ENCODE assay signal across 15 cellular contexts in the genomic region with DNA sequence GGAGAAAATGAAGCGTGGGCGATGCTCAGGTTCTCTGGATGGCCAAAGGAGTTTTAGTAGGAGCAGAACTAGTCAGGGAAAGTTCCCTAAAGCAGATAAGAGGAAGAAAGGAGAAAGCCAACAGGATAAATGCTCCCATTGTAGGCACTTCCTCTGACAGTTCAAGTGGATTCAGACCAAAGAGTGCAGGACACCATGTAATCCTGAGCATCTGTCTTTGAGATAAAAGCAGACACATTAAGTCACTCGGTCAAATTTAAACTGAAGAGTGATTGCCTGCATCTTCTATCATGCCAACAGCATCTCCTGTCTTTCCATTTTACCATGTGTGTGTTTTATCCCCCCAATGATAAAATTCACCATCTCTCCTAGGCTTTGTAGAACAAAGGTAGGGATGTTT. TPM values are rescaled to one million over a fixed set of nuclear protein-coding genes. Genes with fewer than 3 reads are reported as not detected.
DNase-seq lines count a peak whose midpoint lies in the region; ATAC-seq and TF ChIP-seq lines count a peak whose summit lies in the region.
"Had no signal": no experiment of that assay in that cellular context is flagged by ENCODE, and none has a peak within 500 bp of the region (broad histone marks: within the 10 kb centered on the region; RNA-seq: fewer than 3 reads in every experiment).

No MANE protein-coding gene starts in this region.

- no peak overlapping the region for H2AK9ac ChIP-seq in IMR-90 (replicated peaks; ENCODE audit: low read depth, low read length, poor library complexity)

- no peak overlapping the region for H2BK5ac ChIP-seq in IMR-90 (ENCODE audit: low read depth, low read length, poor library complexity, severe bottlenecking)

- peak overlapping the region; percentile 84 for H3K4me3 Mint-ChIP-seq in endothelial cell (ENCODE audit: unreplicated experiment)
- peak overlapping the region; percentile 80 for H3K4me3 Mint-ChIP-seq in neural crest cell
- H3K4me3 Mint-ChIP-seq: CD4-positive, alpha-beta T cell had no signal

- WGBS in IMR-90 (ENCODE audit: extremely low coverage in 2 of 2, insufficient read length in 1 of 2), 2 experiments: 42% methylated on average over 2 of the region's 3 CpGs; no CpG with 5 or more reads in 1 of the 2 experiments

- peak overlapping the region; percentile 88 for H3K4me3 ChIP-seq in BE2C (ENCODE audit: low read depth, low read length)
- peak overlapping the region; percentile 57; the same call in 1 of the 2 replicates for H3K4me3 ChIP-seq in IMR-90 (ENCODE audit: insufficient read depth, low read depth, low read length)

- H3K4ac ChIP-seq in IMR-90 (ENCODE audit: low read depth, low read length): no peak overlapping the region

- H3K9me3 ChIP-seq in BE2C: no peaks in the 10 kb centered on the region
- no peaks in the 10 kb centered on the region for H3K9me3 ChIP-seq in IMR-90 (ENCODE audit: control insufficient read depth, insufficient read depth, low read length)

- no peak overlapping the region for H2BK120ac ChIP-seq in IMR-90 (ENCODE audit: low read depth, low read length)

- no peak overlapping the region for H4K91ac ChIP-seq in IMR-90 (ENCODE audit: insufficient read depth, low read depth, low read length)

- no TSS peak for BruUV-seq in IMR-90 (replicated peaks; lab: Mats Ljungman, UMichigan)

- no peak overlapping the region; the same call in 1 of the 2 replicates for H3K9ac ChIP-seq in IMR-90 (ENCODE audit: low read depth, low read length)

- H3K4me1 Mint-ChIP-seq in endothelial cell (ENCODE audit: unreplicated experiment) (peaks cover 31% of the 10 kb centered on the region), neural crest cell (peaks cover 53% of the 10 kb centered on the region)

- peaks cover 6 to 14% of the 10 kb centered on the region in 2 experiments; a peak in 2 of 4 replicates for H3K79me1 ChIP-seq in IMR-90 (ENCODE audit: low read depth in 1 of 2, low read length in 2 of 2)

- no peak overlapping the region for H2AFZ ChIP-seq in IMR-90 (replicated peaks; ENCODE audit: low read length, poor library complexity)

- H2BK15ac ChIP-seq in IMR-90 (ENCODE audit: low read depth, low read length): no peak overlapping the region

- H3K23ac ChIP-seq in IMR-90 (ENCODE audit: low read depth, low read length): no peak overlapping the region

- intact Hi-C loops in IMR-90 (cut with micrococcal nuclease): loop anchor here (2.0 kb wide), 1 partner anchor 138 kb away; no protein-coding TSS in a partner anchor

- no peak for TF ChIP-seq RAD21 in IMR-90 (IDR thresholded peaks at IDR 0.05; ENCODE audit: low read length)

- no peaks in the 10 kb centered on the region for H3K27me3 ChIP-seq in BE2C
- no peaks in the 10 kb centered on the region; the same call in 1 of the 2 replicates for H3K27me3 ChIP-seq in IMR-90 (ENCODE audit: control insufficient read depth, insufficient read depth, low read length)

- no peak overlapping the region for H3K18ac ChIP-seq in IMR-90 (ENCODE audit: low read depth, low read length)

- 0 out of 2 replicates have a peak, but pooled peaks cover 2% of the 10 kb centered on the region for H3K9me1 ChIP-seq in IMR-90 (ENCODE audit: insufficient read depth, low read length)

- H3K27ac ChIP-seq in IMR-90 (ENCODE audit: insufficient read depth, low read length): no peak overlapping the region

- H3K27me3 Mint-ChIP-seq in endothelial cell (ENCODE audit: unreplicated experiment): peaks cover 16% of the 10 kb centered on the region
- H3K27me3 Mint-ChIP-seq in neural crest cell (ENCODE audit: low read depth): peaks cover 74% of the 10 kb centered on the region

- H3K9me3 Mint-ChIP-seq in endothelial cell (ENCODE audit: unreplicated experiment) (no peaks in the 10 kb centered on the region), neural crest cell (no peaks in the 10 kb centered on the region)

- H3K4me2 ChIP-seq in IMR-90 (ENCODE audit: low read depth, low read length): peak overlapping the region; percentile 91; the same call in 1 of the 2 replicates

- no peaks in the 10 kb centered on the region for H3K36me3 ChIP-seq in BE2C
- no peaks in the 10 kb centered on the region; the same call in 1 of the 2 replicates for H3K36me3 ChIP-seq in IMR-90 (ENCODE audit: control insufficient read depth, insufficient read depth, low read length)

- H3K14ac ChIP-seq in IMR-90 (replicated peaks; ENCODE audit: low read depth, low read length): no peak overlapping the region

- no peak for TF ChIP-seq CTCF in BE2C (IDR thresholded peaks at IDR 0.05; ENCODE audit: low read depth, low read length)
- no peak for TF ChIP-seq CTCF in IMR-90 (conservative IDR thresholded peaks at IDR 0.05; ENCODE audit: low read depth, low read length)
- no peak for TF ChIP-seq CTCF in endothelial cell (IDR thresholded peaks at IDR 0.05; ENCODE audit: unreplicated experiment)
- no peak for TF ChIP-seq CTCF in neural crest cell (conservative IDR thresholded peaks at IDR 0.05)

- ATAC-seq in IMR-90 (ENCODE audit: low read depth) (no peak), GM18861 (IDR thresholded peaks at IDR 0.05; ENCODE audit: unreplicated experiment) (no peak)
- ATAC-seq in activated CD4-positive, CD25-positive, alpha-beta regulatory T cell treated with anti-CD3 and anti-CD28 coated beads, Interleukin-2, amount 50 U/mL, for 24 hours: no peak

- H2AK5ac ChIP-seq in IMR-90 (ENCODE audit: low read depth, low read length): no peak overlapping the region

- dilution Hi-C loops in IMR-90 (cut with HindIII; ENCODE audit: low sequenced_read_pairs, unreplicated experiment): no loop called here

- H4K8ac ChIP-seq in IMR-90 (ENCODE audit: low read depth in 2 of 2, low read length in 2 of 2): no peak overlapping the region

- H3K4me1 ChIP-seq in BE2C (peaks cover 18% of the 10 kb centered on the region), IMR-90 (ENCODE audit: control insufficient read depth, insufficient read depth, low read length) (0 out of 2 replicates have a peak, but pooled peaks cover 8% of the 10 kb centered on the region)

- H2BK20ac ChIP-seq in IMR-90 (ENCODE audit: low read depth, low read length): no peak overlapping the region

- POLR2A ChIA-PET in IMR-90 (lab: Charles Lee; ENCODE audit: unreplicated experiment): no interaction called here

- H3K27ac Mint-ChIP-seq in endothelial cell (ENCODE audit: unreplicated experiment): no peak overlapping the region
- H3K27ac Mint-ChIP-seq in neural crest cell (ENCODE audit: unreplicated experiment): no peak overlapping the region
- H3K27ac Mint-ChIP-seq: CD4-positive, alpha-beta T cell had no signal

- DNase-seq in BE2C (no peak), IMR-90 (no peak), endothelial cell (ENCODE audit: low spot score) (no peak), neural crest cell (ENCODE audit: low read depth, low spot score) (no peak), NCI-H82 treated with DMSO at 0.1 percent for 48 hours (lab: John Stamatoyannopoulos, UW; ENCODE audit: unreplicated experiment) (no peak)
- no peak for DNase-seq in stimulated activated naive CD4-positive, alpha-beta T cell treated with Interleukin-2 at 50 U/mL for 16 hours (lab: John Stamatoyannopoulos, UW)
- DNase-seq: Calu3; CD4-positive, alpha-beta T cell; GDM1; NCI-H1417 treated with DMSO at 0.1 percent for 48 hours; NCI-H2029 treated with DMSO at 0.1 percent for 48 hours; NCI-H510A treated with DMSO at 0.1 percent for 48 hours; SIG-M5 had no signal

- H3K36me3 Mint-ChIP-seq in endothelial cell (ENCODE audit: low read depth, unreplicated experiment): no peaks in the 10 kb centered on the region
- no peaks in the 10 kb centered on the region for H3K36me3 Mint-ChIP-seq in neural crest cell (ENCODE audit: low read depth)

- no peak for TF ChIP-seq POLR2A in IMR-90 (IDR thresholded peaks at IDR 0.05; ENCODE audit: low read depth, low read length)

- H4K5ac ChIP-seq in IMR-90 (ENCODE audit: low read depth, low read length): no peak overlapping the region

- H4K20me1 ChIP-seq in IMR-90 (ENCODE audit: insufficient read depth, low read length): no peaks in the 10 kb centered on the region

- no peak overlapping the region for H3K56ac ChIP-seq in IMR-90 (ENCODE audit: extremely low read depth, insufficient read depth, low read length)

- in situ Hi-C loops in IMR-90 (cut with MboI; ENCODE audit: low sequenced_read_pairs): no loop called here

- CTCF ChIA-PET in IMR-90 (lab: Yijun Ruan, JAX): no interaction called here

TF ChIP-seq in IMR-90, 13 proteins besides CTCF, POLR2A, EP300 and RAD21:
- TF ChIP-seq, protein P1, sequence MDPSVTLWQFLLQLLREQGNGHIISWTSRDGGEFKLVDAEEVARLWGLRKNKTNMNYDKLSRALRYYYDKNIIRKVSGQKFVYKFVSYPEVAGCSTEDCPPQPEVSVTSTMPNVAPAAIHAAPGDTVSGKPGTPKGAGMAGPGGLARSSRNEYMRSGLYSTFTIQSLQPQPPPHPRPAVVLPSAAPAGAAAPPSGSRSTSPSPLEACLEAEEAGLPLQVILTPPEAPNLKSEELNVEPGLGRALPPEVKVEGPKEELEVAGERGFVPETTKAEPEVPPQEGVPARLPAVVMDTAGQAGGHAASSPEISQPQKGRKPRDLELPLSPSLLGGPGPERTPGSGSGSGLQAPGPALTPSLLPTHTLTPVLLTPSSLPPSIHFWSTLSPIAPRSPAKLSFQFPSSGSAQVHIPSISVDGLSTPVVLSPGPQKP (IDR thresholded peaks at IDR 0.05; ENCODE audit: borderline replicate concordance, low read depth, low read length): no peak
- TF ChIP-seq MXI1 (IDR thresholded peaks at IDR 0.05; ENCODE audit: borderline replicate concordance, low read depth, low read length) (no peak), NFE2L2 (IDR thresholded peaks at IDR 0.05; ENCODE audit: low read depth, low read length) (no peak), MAFK (IDR thresholded peaks at IDR 0.05; ENCODE audit: low read depth, low read length) (no peak), FOS (IDR thresholded peaks at IDR 0.05; ENCODE audit: low read depth, low read length) (no peak), CHD1 (IDR thresholded peaks at IDR 0.05; ENCODE audit: low read depth, low read length) (no peak), CEBPB (IDR thresholded peaks at IDR 0.05; ENCODE audit: low read depth, low read length) (no peak)

RNA-seq across cellular contexts. Expression of gene GRIK2, which starts 6.8 kb away (rescaled TPM):
- polyA plus RNA-seq in BE2C (2012; ENCODE audit: insufficient read depth, insufficient read length, low read depth): 13.5 TPM
- 15.2 and 15.8 TPM in 2 replicates for total RNA-seq in IMR-90 (2012; rRNA removed)
- 5.6 and 8.2 TPM in 2 replicates for polyA plus RNA-seq in IMR-90 (2012; rRNA removed)
- 1.3 and 2.2 TPM in 2 replicates for polyA plus RNA-seq in IMR-90 (2012; cell fraction: cytosol; rRNA removed)
- 2.8 and 27.3 TPM in 2 replicates for polyA plus RNA-seq in IMR-90 (2012; cell fraction: nucleus; rRNA removed; ENCODE audit: low replicate concordance)
- 2.8 TPM for total RNA-seq in endothelial cell (ENCODE audit: unreplicated experiment)
- total RNA-seq in neural crest cell: 10.5 and 11.0 TPM in 2 replicates
- total RNA-seq: CD4-positive, alpha-beta T cell had no signal
